ENCODE assay signal across 14 cellular contexts in the genomic region with DNA sequence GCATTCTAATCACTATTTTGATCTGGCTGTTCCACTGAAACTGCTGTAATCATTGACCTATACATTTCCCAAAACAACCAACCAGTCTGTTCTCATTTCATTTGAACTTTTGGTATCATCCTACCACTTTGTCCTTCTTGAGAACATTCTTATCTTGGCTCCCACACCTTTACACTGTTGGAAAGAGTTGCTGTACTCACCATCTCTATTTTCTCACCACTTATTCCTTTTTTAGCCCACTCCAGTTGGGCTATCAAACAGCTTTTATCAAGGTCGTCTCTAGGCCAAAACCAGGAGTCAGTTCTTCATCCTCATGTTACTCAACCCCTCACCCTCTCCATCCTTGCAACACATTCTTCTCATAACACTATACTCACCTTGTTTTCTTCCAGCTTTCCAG.
A peak's percentile ranks its signal among the peaks of the same experiment; 100 is the strongest.
DNase-seq lines count a peak whose midpoint lies in the region; ATAC-seq, FAIRE-seq and TF ChIP-seq lines count a peak whose summit lies in the region.
"Had no signal": no experiment of that assay in that cellular context is flagged by ENCODE, and none has a peak within 500 bp of the region (broad histone marks: within the 10 kb centered on the region; RNA-seq: fewer than 3 reads in every experiment).

No MANE protein-coding gene starts in this region.

- H3K4me3 ChIP-seq in K562, result no peak overlapping the region
- H3K4me3 ChIP-seq: HAP-1 had no signal

- ATAC-seq in Right ventricle myocardium inferior (peak; percentile 13), K562 (peak; percentile 44)
- no peak for ATAC-seq in stimulated activated memory B cell treated with anti-CD40 and anti-IgM and Interleukin-4, amounts not matched to agents 10 μg/mL and 1 μg/mL and 100 μg/mL, for 72 hours

- TF ChIP-seq CTCF in K562 (IDR thresholded peaks at IDR 0.05 in 2 of 3, conservative IDR thresholded peaks at IDR 0.05 in 1 of 3; ENCODE audit: insufficient read depth in 2 of 3, low read depth in 1 of 3, low read length in 3 of 3), result no peak

- peak overlapping the region; percentile 88 for H3K27ac ChIP-seq in K562 (ENCODE audit: extremely low read depth, low read depth, low read length)

- in situ Hi-C loops in K562 (cut with MboI), result no loop called here

- H2AFZ ChIP-seq in K562 (ENCODE audit: low read depth, low read length), result no peak overlapping the region

- no peaks in the 10 kb centered on the region for H4K20me1 ChIP-seq in K562 (replicated peaks; ENCODE audit: control insufficient read depth, insufficient read depth, low read length)

- TF ChIP-seq RAD21 in K562 (CRISPR knock-in tag; conservative IDR thresholded peaks at IDR 0.05 in 1 of 2, IDR thresholded peaks at IDR 0.05 in 1 of 2), result no peak

- POLR2A ChIA-PET in K562 (lab: Yijun Ruan, JAX), result interaction anchor here (0.6 kb wide), 1 partner anchor 27 kb away, joined by 3 read pairs; no protein-coding TSS in a partner anchor

- H3K9me3 ChIP-seq in K562 (replicated peaks; ENCODE audit: control insufficient read depth, insufficient read depth, low read depth, low read length), result no peaks in the 10 kb centered on the region
- H3K9me3 ChIP-seq: HAP-1 had no signal

- TF ChIP-seq EP300 in K562 (IDR thresholded peaks at IDR 0.05; ENCODE audit: low read length), result peak; percentile 64; the same call in 1 of the 2 replicates

- H3K9me1 ChIP-seq in K562 (ENCODE audit: control insufficient read depth, insufficient read depth, low read length), result no peaks in the 10 kb centered on the region

- H3K27ac Mint-ChIP-seq in stimulated activated memory B cell treated with anti-CD40 and anti-IgM and Interleukin-4, amounts not matched to agents 10 μg/mL and 1 μg/mL and 100 μg/mL, for 72 hours, result peak overlapping the region; percentile 2
- H3K27ac Mint-ChIP-seq: B cell had no signal

- DNase-seq in Right ventricle myocardium inferior (ENCODE audit: missing footprints) (no peak), cardiac septum (ENCODE audit: low spot score) (no peak), OCI-M1 (lab: John Stamatoyannopoulos, UW) (peak; percentile 99), K562 (ENCODE audit: extremely low read depth in 1 of 4, low spot score in 3 of 4) (peak; percentile 31 to 80 (median 41)), NCI-H345 treated with DMSO at 0.1 percent for 48 hours (lab: John Stamatoyannopoulos, UW; ENCODE audit: unreplicated experiment) (no peak), GF-D8 (lab: John Stamatoyannopoulos, UW) (no peak)
- DNase-seq: C1 segment of cervical spinal cord; CD4-positive, alpha-beta memory T cell; DMS79 had no signal

- FAIRE-seq in K562 (lab: Jason Lieb, UNC), result peak; percentile 65
- FAIRE-seq: A204.1, H1 had no signal

- intact Hi-C loops in Right ventricle myocardium inferior (cut with DNase I), result loop anchor here (10.0 kb wide), 1 partner anchor 53 kb away; no protein-coding TSS in a partner anchor
- intact Hi-C loops in cardiac septum (cut with DNase I), result no loop called here
- intact Hi-C loops in K562 (cut with micrococcal nuclease), result no loop called here

- BruUV-seq in K562 (replicated peaks; lab: Mats Ljungman, UMichigan), result no TSS peak

- peaks cover 10 to 62% of the 10 kb centered on the region in 2 experiments; a peak in 4 of 5 replicates for H3K4me1 ChIP-seq in K562 (replicated peaks in 1 of 2; ENCODE audit: control insufficient read depth in 2 of 2, insufficient read depth in 2 of 2, low read length in 2 of 2)

- peaks cover 40% of the 10 kb centered on the region for H3K4me1 Mint-ChIP-seq in stimulated activated memory B cell treated with anti-CD40 and anti-IgM and Interleukin-4, amounts not matched to agents 10 μg/mL and 1 μg/mL and 100 μg/mL, for 72 hours

- H3K79me2 ChIP-seq in K562 (ENCODE audit: control insufficient read depth, insufficient read depth, low read length), result peaks cover 26% of the 10 kb centered on the region; the same call in 2 of the 3 replicates

- no peaks in the 10 kb centered on the region for H3K9me3 Mint-ChIP-seq in stimulated activated memory B cell treated with anti-CD40 and anti-IgM and Interleukin-4, amounts not matched to agents 10 μg/mL and 1 μg/mL and 100 μg/mL, for 72 hours
- H3K9me3 Mint-ChIP-seq: CD4-positive, alpha-beta memory T cell had no signal

- peak overlapping the region in 1 of 2 experiments; percentile 45; a peak in 2 of 4 replicates for H3K9ac ChIP-seq in K562 (ENCODE audit: insufficient read depth in 1 of 2, low read depth in 2 of 2, low read length in 2 of 2)

- CTCF ChIA-PET in K562 (lab: Yijun Ruan, JAX; ENCODE audit: low intra/inter-chr PET ratio), result no interaction called here

- peak overlapping the region; percentile 66 for H3K4me2 ChIP-seq in K562 (ENCODE audit: insufficient read depth, low read length)

- no peak overlapping the region for H3K4me3 Mint-ChIP-seq in stimulated activated memory B cell treated with anti-CD40 and anti-IgM and Interleukin-4, amounts not matched to agents 10 μg/mL and 1 μg/mL and 100 μg/mL, for 72 hours
- H3K4me3 Mint-ChIP-seq: B cell had no signal

- no peaks in the 10 kb centered on the region for H3K27me3 Mint-ChIP-seq in stimulated activated memory B cell treated with anti-CD40 and anti-IgM and Interleukin-4, amounts not matched to agents 10 μg/mL and 1 μg/mL and 100 μg/mL, for 72 hours
- H3K27me3 Mint-ChIP-seq: B cell; CD4-positive, alpha-beta memory T cell had no signal

- TF ChIP-seq POLR2A in K562 (conservative IDR thresholded peaks at IDR 0.05), result no peak

- H3K36me3 Mint-ChIP-seq in stimulated activated memory B cell treated with anti-CD40 and anti-IgM and Interleukin-4, amounts not matched to agents 10 μg/mL and 1 μg/mL and 100 μg/mL, for 72 hours, result peaks cover 62% of the 10 kb centered on the region

- no peaks in the 10 kb centered on the region for H3K36me3 ChIP-seq in K562 (ENCODE audit: control insufficient read depth, insufficient read depth, low read length)
- H3K36me3 ChIP-seq: HAP-1 had no signal

- 0% methylated on average over 1 of the region's 1 CpG for WGBS in K562 (ENCODE audit: insufficient coverage, low coverage, missing lambda C conversion rate)

- H3K27me3 ChIP-seq in K562 (ENCODE audit: control insufficient read depth in 2 of 2, insufficient read depth in 2 of 2, low read length in 2 of 2), result no peaks in the 10 kb centered on the region

TF ChIP-seq in K562, 482 proteins besides CTCF, POLR2A, EP300 and RAD21 (continues in another document):
- TF ChIP-seq, protein P1, sequence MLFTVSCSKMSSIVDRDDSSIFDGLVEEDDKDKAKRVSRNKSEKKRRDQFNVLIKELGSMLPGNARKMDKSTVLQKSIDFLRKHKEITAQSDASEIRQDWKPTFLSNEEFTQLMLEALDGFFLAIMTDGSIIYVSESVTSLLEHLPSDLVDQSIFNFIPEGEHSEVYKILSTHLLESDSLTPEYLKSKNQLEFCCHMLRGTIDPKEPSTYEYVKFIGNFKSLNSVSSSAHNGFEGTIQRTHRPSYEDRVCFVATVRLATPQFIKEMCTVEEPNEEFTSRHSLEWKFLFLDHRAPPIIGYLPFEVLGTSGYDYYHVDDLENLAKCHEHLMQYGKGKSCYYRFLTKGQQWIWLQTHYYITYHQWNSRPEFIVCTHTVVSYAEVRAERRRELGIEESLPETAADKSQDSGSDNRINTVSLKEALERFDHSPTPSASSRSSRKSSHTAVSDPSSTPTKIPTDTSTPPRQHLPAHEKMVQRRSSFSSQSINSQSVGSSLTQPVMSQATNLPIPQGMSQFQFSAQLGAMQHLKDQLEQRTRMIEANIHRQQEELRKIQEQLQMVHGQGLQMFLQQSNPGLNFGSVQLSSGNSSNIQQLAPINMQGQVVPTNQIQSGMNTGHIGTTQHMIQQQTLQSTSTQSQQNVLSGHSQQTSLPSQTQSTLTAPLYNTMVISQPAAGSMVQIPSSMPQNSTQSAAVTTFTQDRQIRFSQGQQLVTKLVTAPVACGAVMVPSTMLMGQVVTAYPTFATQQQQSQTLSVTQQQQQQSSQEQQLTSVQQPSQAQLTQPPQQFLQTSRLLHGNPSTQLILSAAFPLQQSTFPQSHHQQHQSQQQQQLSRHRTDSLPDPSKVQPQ (CRISPR knock-in tag; IDR thresholded peaks at IDR 0.05; ENCODE audit: borderline replicate concordance), result no peak
- TF ChIP-seq ZNF431 (CRISPR knock-in tag; IDR thresholded peaks at IDR 0.05), result no peak
- no peak for TF ChIP-seq CBX1 (IDR thresholded peaks at IDR 0.05; ENCODE audit: low read depth)
- TF ChIP-seq, protein P2, sequence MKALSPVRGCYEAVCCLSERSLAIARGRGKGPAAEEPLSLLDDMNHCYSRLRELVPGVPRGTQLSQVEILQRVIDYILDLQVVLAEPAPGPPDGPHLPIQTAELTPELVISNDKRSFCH (CRISPR knock-in tag; IDR thresholded peaks at IDR 0.05), result no peak
- TF ChIP-seq, protein P2 (tag; IDR thresholded peaks at IDR 0.05), result 0 out of 2 replicates have a peak, but pooled peaks have one; percentile 49
- no peak for TF ChIP-seq EZH2 (IDR thresholded peaks at IDR 0.05; ENCODE audit: borderline replicate concordance, low read depth, low read length)
- TF ChIP-seq, protein P3, sequence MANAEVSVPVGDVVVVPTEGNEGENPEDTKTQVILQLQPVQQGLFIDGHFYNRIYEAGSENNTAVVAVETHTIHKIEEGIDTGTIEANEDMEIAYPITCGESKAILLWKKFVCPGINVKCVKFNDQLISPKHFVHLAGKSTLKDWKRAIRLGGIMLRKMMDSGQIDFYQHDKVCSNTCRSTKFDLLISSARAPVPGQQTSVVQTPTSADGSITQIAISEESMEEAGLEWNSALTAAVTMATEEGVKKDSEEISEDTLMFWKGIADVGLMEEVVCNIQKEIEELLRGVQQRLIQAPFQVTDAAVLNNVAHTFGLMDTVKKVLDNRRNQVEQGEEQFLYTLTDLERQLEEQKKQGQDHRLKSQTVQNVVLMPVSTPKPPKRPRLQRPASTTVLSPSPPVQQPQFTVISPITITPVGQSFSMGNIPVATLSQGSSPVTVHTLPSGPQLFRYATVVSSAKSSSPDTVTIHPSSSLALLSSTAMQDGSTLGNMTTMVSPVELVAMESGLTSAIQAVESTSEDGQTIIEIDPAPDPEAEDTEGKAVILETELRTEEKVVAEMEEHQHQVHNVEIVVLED (CRISPR knock-in tag; IDR thresholded peaks at IDR 0.05), result no peak
- TF ChIP-seq DACH1 (IDR thresholded peaks at IDR 0.05; ENCODE audit: partially characterized antibody), result no peak
- TF ChIP-seq NR3C1 (CRISPR knock-in tag; IDR thresholded peaks at IDR 0.05), result no peak
- no peak for TF ChIP-seq MBD2 (IDR thresholded peaks at IDR 0.05; ENCODE audit: borderline replicate concordance, low read depth)
- no peak for TF ChIP-seq BCOR (IDR thresholded peaks at IDR 0.05)

Comparison
In these comparisons a context has a peak if more than half of its experiments do, and no peak if none do; other contexts are left out.
1. DNase-seq: peak in OCI-M1 (single experiment) and K562 (4 of 4); none in Right ventricle myocardium inferior (single experiment), cardiac septum (single experiment), NCI-H345 treated with DMSO at 0.1 percent for 48 hours (single experiment) and GF-D8 (single experiment).